Comparison of ENCODE assay signal across 27 cellular contexts in the genomic region with DNA sequence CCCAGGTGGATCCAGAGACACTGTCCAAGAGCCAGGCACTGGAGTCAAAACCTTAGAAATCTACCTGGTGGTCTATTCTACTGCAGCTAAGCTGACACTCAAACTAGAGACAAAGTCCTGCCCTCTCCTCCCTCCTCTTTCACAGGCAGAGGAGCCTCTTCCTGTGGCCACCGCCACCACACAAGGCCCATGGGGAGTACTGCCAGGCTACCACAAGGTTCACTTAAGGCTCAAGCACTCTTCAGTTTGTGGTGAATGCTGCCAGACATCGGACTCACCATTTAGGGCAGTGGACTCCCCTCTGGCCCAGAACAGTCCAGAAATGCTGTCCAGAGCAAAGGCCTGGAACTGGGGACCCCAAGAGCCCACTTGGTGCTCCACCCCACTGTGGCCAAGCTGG.
"Had no signal": no experiment of that assay in that cellular context is flagged by ENCODE, and none has a peak within 500 bp of the region (broad histone marks: within the 10 kb centered on the region; RNA-seq: fewer than 3 reads in every experiment).

No MANE protein-coding gene starts in this region.

- DNase-seq: effector CD8-positive, alpha-beta T cell; foreskin fibroblast; gastrocnemius medialis; head of caudate nucleus; kidney glomerular epithelial cell; left colon; left ventricle myocardium superior; lower lobe of right lung; stimulated activated CD4-positive, alpha-beta T cell treated with anti-CD3 and anti-CD28 coated beads, Interleukin-12 subunit alpha, Interleukin-12 subunit beta, amount 100 ng/mL, for 4 hours; stimulated activated CD4-positive, alpha-beta T cell treated with anti-CD3 and anti-CD28 coated beads, Interleukin-1b, Interleukin-23, amount 100 ng/mL, for 48 hours; stimulated activated CD4-positive, alpha-beta T cell treated with anti-CD3 and anti-CD28 coated beads, Interleukin-4, amount 100 ng/mL, for 1 hour; stimulated activated CD8-positive, alpha-beta memory T cell treated with anti-CD3 and anti-CD28 coated beads, Interleukin-4, amount 100 ng/mL, for 48 hours; stimulated activated naive CD4-positive, alpha-beta T cell; stimulated activated naive CD8-positive, alpha-beta T cell treated with anti-CD3 and anti-CD28 coated beads, Interleukin-15, amount 100 ng/mL, for 72 hours; transverse colon had no signal

- H3K27ac ChIP-seq: epithelial cell of prostate, gastrocnemius medialis, lower lobe of right lung, neural progenitor cell, parathyroid adenoma, prostate gland, right atrium auricular region, suprapubic skin, transverse colon had no signal

- H3K27me3 Mint-ChIP-seq: dendritic cell treated with granulocyte-macrophage colony-stimulating factor and Interleukin-4, amounts not matched to agents 40 ng/mL and 50 ng/mL, for 4 days; stimulated activated naive CD8-positive, alpha-beta T cell treated with anti-CD3 and anti-CD28 coated beads, Interleukin-15, amount 100 ng/mL, for 72 hours had no signal

- H3K4me3 Mint-ChIP-seq: dendritic cell treated with granulocyte-macrophage colony-stimulating factor and Interleukin-4, amounts not matched to agents 40 ng/mL and 50 ng/mL, for 4 days; endodermal cell; nephron; neural progenitor cell; stimulated activated naive CD8-positive, alpha-beta T cell treated with anti-CD3 and anti-CD28 coated beads, Interleukin-15, amount 100 ng/mL, for 72 hours had no signal

- H3K36me3 Mint-ChIP-seq: neural progenitor cell had no signal

- H3K27me3 ChIP-seq: gastrocnemius medialis, neural progenitor cell, right atrium auricular region, suprapubic skin, transverse colon had no signal

- H3K9me3 ChIP-seq: gastrocnemius medialis, lower lobe of right lung, prostate gland, right atrium auricular region, suprapubic skin, transverse colon had no signal

- H3K4me3 ChIP-seq: gastrocnemius medialis, lower lobe of right lung, neural progenitor cell, prostate gland, right atrium auricular region, smooth muscle cell, suprapubic skin, transverse colon had no signal

- ATAC-seq: esophagus mucosa; gastrocnemius medialis; left colon; left ventricle myocardium superior; lower lobe of right lung; sciatic nerve; stimulated activated naive CD8-positive, alpha-beta T cell treated with anti-CD3 and anti-CD28 coated beads, Interleukin-15, amount 100 ng/mL, for 72 hours had no signal

- H3K36me3 ChIP-seq: gastrocnemius medialis, lower lobe of right lung, neural progenitor cell, prostate gland, right atrium auricular region, suprapubic skin, transverse colon had no signal

- H3K27ac Mint-ChIP-seq: dendritic cell treated with granulocyte-macrophage colony-stimulating factor and Interleukin-4, amounts not matched to agents 40 ng/mL and 50 ng/mL, for 4 days; endodermal cell; nephron; neural progenitor cell; stimulated activated naive CD8-positive, alpha-beta T cell treated with anti-CD3 and anti-CD28 coated beads, Interleukin-15, amount 100 ng/mL, for 72 hours had no signal

- H3K4me1 ChIP-seq: gastrocnemius medialis, lower lobe of right lung, neural progenitor cell, parathyroid adenoma, prostate gland, right atrium auricular region, suprapubic skin had no signal

- H3K9me3 Mint-ChIP-seq: endodermal cell, neural progenitor cell had no signal

- H3K9ac ChIP-seq: neural progenitor cell, parathyroid adenoma had no signal

- H3K4me1 Mint-ChIP-seq: endodermal cell; nephron; neural progenitor cell; stimulated activated naive CD8-positive, alpha-beta T cell treated with anti-CD3 and anti-CD28 coated beads, Interleukin-15, amount 100 ng/mL, for 72 hours had no signal

- H3K4me2 ChIP-seq: neural progenitor cell, smooth muscle cell had no signal
